ENCODE assay signal across 19 cellular contexts in genomic region chr19:11507370-11508078, GRCh38. TPM values are rescaled to one million over a fixed set of nuclear protein-coding genes. Genes with fewer than 3 reads are reported as not detected.
DNase-seq lines count a peak whose midpoint lies in the region; ATAC-seq and TF ChIP-seq lines count a peak whose summit lies in the region.
"Had no signal": no experiment of that assay in that cellular context is flagged by ENCODE, and none has a peak within 500 bp of the region (broad histone marks: within the 10 kb centered on the region; RNA-seq: fewer than 3 reads in every experiment).

No MANE protein-coding gene starts in this region.

- H3K27ac Mint-ChIP-seq in CD4-positive, alpha-beta T cell, result peak overlapping the region; percentile 53
- H3K27ac Mint-ChIP-seq in activated CD4-positive, alpha-beta memory T cell treated with anti-CD3 and anti-CD28 coated beads for 36 hours, result no peak overlapping the region
- H3K27ac Mint-ChIP-seq in mesothelial cell of epicardium, result no peak overlapping the region
- H3K27ac Mint-ChIP-seq: WTC11 had no signal

- peaks cover 14% of the 10 kb centered on the region for H3K4me1 Mint-ChIP-seq in CD4-positive, alpha-beta T cell (ENCODE audit: low read depth)
- peaks cover 14% of the 10 kb centered on the region for H3K4me1 Mint-ChIP-seq in activated CD4-positive, alpha-beta memory T cell treated with anti-CD3 and anti-CD28 coated beads for 36 hours (ENCODE audit: low read depth)
- H3K4me1 Mint-ChIP-seq in mesothelial cell of epicardium, result peaks cover 14% of the 10 kb centered on the region

- peaks cover 36% of the 10 kb centered on the region for H3K36me3 Mint-ChIP-seq in CD4-positive, alpha-beta T cell (ENCODE audit: low read depth)
- peaks cover 11% of the 10 kb centered on the region for H3K36me3 Mint-ChIP-seq in activated CD4-positive, alpha-beta memory T cell treated with anti-CD3 and anti-CD28 coated beads for 36 hours
- H3K36me3 Mint-ChIP-seq in mesothelial cell of epicardium, result peaks cover 12% of the 10 kb centered on the region

- POLR2A ChIA-PET in CD4-positive, alpha-beta T cell (lab: Charles Lee), result interaction anchor here (1.2 kb wide), 1 partner anchor 10 kb away, joined by 3 read pairs; no protein-coding TSS in a partner anchor
- POLR2A ChIA-PET in activated CD4-positive, alpha-beta memory T cell treated with anti-CD3 and anti-CD28 coated beads for 36 hours (lab: Charles Lee), result no interaction called here

- CTCF ChIA-PET in CD4-positive, alpha-beta T cell (lab: Charles Lee), result no interaction called here
- CTCF ChIA-PET in activated CD4-positive, alpha-beta memory T cell treated with anti-CD3 and anti-CD28 coated beads for 36 hours (lab: Charles Lee), result no interaction called here

- WGBS in body of pancreas, 2 donors, result 80 to 81% methylated on average over 8 to 17 of the region's 18 CpGs

- no peaks in the 10 kb centered on the region for H3K27me3 ChIP-seq in CD4-positive, alpha-beta T cell (ENCODE audit: control insufficient read depth, insufficient read depth, low read length)
- H3K27me3 ChIP-seq in body of pancreas, result no peaks in the 10 kb centered on the region
- H3K27me3 ChIP-seq: BLaER1 treated with 17β-estradiol and CSF1 and Interleukin-3, amounts not matched to agents 10 nM and 100 nM; colonic mucosa; neutrophil had no signal

- H3K4me3 ChIP-seq in body of pancreas, result no peak overlapping the region
- H3K4me3 ChIP-seq: BLaER1 treated with 17β-estradiol and CSF1 and Interleukin-3, amounts not matched to agents 10 nM and 100 nM; colonic mucosa had no signal

- no peaks in the 10 kb centered on the region for H3K9me3 ChIP-seq in CD4-positive, alpha-beta T cell (ENCODE audit: control insufficient read depth, low read length)
- no peaks in the 10 kb centered on the region for H3K9me3 ChIP-seq in body of pancreas
- H3K9me3 ChIP-seq: BLaER1 treated with 17β-estradiol and CSF1 and Interleukin-3, amounts not matched to agents 10 nM and 100 nM; colonic mucosa; neutrophil had no signal

- H3K36me3 ChIP-seq in body of pancreas (replicated peaks in 1 of 2; ENCODE audit: insufficient read depth in 1 of 2, low read depth in 2 of 2), result peaks cover 0 to 3% of the 10 kb centered on the region in 2 donors
- H3K36me3 ChIP-seq: colonic mucosa had no signal

- ATAC-seq in CD4-positive, alpha-beta T cell (ENCODE audit: poor library complexity), result no peak
- no peak for ATAC-seq in body of pancreas
- ATAC-seq: Panc1, sciatic nerve, WTC11 had no signal

- H3K27ac ChIP-seq in CD4-positive, alpha-beta T cell (ENCODE audit: low read depth, low read length), result no peak overlapping the region
- H3K27ac ChIP-seq in body of pancreas, result no peak overlapping the region
- H3K27ac ChIP-seq: colonic mucosa had no signal

- H3K4me1 ChIP-seq in body of pancreas, result peaks cover 13% of the 10 kb centered on the region
- H3K4me1 ChIP-seq: colonic mucosa had no signal

- intact Hi-C loops in CD4-positive, alpha-beta T cell (cut with DNase I, micrococcal nuclease), result loop anchor here (1.0 to 10.0 kb wide), 4 partner anchors 20 to 1187 kb away; partner anchors contain the start of genes EPOR (in 1 of the 2), FBXW9 (in 1 of the 2) and SWSAP1 (in 1 of the 2)
- intact Hi-C loops in activated CD4-positive, alpha-beta memory T cell treated with anti-CD3 and anti-CD28 coated beads for 36 hours (cut with micrococcal nuclease), result no loop called here
- intact Hi-C loops in body of pancreas (cut with DNase I), result no loop called here

- no peaks in the 10 kb centered on the region for H3K27me3 Mint-ChIP-seq in CD4-positive, alpha-beta T cell
- no peaks in the 10 kb centered on the region for H3K27me3 Mint-ChIP-seq in activated CD4-positive, alpha-beta memory T cell treated with anti-CD3 and anti-CD28 coated beads for 36 hours
- no peaks in the 10 kb centered on the region for H3K27me3 Mint-ChIP-seq in mesothelial cell of epicardium (ENCODE audit: low read depth)

- no peak for TF ChIP-seq POLR2A in body of pancreas (IDR thresholded peaks at IDR 0.05)

- TF ChIP-seq CTCF in CD4-positive, alpha-beta T cell (IDR thresholded peaks at IDR 0.05), result no peak
- no peak for TF ChIP-seq CTCF in mesothelial cell of epicardium (IDR thresholded peaks at IDR 0.05; ENCODE audit: unreplicated experiment)
- no peak for TF ChIP-seq CTCF in body of pancreas (IDR thresholded peaks at IDR 0.05)

- H3K4me3 Mint-ChIP-seq in CD4-positive, alpha-beta T cell, result peak overlapping the region; percentile 97
- peak overlapping the region; percentile 16 for H3K4me3 Mint-ChIP-seq in activated CD4-positive, alpha-beta memory T cell treated with anti-CD3 and anti-CD28 coated beads for 36 hours
- H3K4me3 Mint-ChIP-seq in mesothelial cell of epicardium, result peak overlapping the region; percentile 17

- DNase-seq in CD4-positive, alpha-beta T cell, result no peak
- DNase-seq in D341Med (ENCODE audit: low spot score) (peak; percentile 25), mesothelial cell of epicardium (ENCODE audit: low spot score in 2 of 2, unreplicated experiment in 2 of 2) (no peak), NCI-H2196 (lab: John Stamatoyannopoulos, UW; ENCODE audit: unreplicated experiment) (no peak), ecto neural progenitor cell (ENCODE audit: low spot score) (no peak), body of pancreas (no peak)
- no peak for DNase-seq in activated CD4-positive, alpha-beta memory T cell treated with anti-CD3 and anti-CD28 coated beads for 36 hours
- DNase-seq: colonic mucosa; glutamatergic neuron; mammary epithelial cell; MM.1S; NCI-H69; stimulated activated CD4-positive, alpha-beta T cell treated with anti-CD3 and anti-CD28 coated beads, Interleukin-1b, Interleukin-23, amount 100 ng/mL, for 48 hours had no signal

- H3K9me3 Mint-ChIP-seq in CD4-positive, alpha-beta T cell, result no peaks in the 10 kb centered on the region
- no peaks in the 10 kb centered on the region for H3K9me3 Mint-ChIP-seq in activated CD4-positive, alpha-beta memory T cell treated with anti-CD3 and anti-CD28 coated beads for 36 hours
- H3K9me3 Mint-ChIP-seq in mesothelial cell of epicardium, result no peaks in the 10 kb centered on the region
- H3K9me3 Mint-ChIP-seq: WTC11 had no signal

RNA-seq across cellular contexts. Expression of gene ZNF653, which starts 1.9 kb away (rescaled TPM):
- total RNA-seq in CD4-positive, alpha-beta T cell, result 1 to 10 TPM; 7.4 to 7.5 TPM
- total RNA-seq in activated CD4-positive, alpha-beta memory T cell treated with anti-CD3 and anti-CD28 coated beads for 36 hours, result 10 to 100 TPM in 1 of 2 experiments, 1 to 10 TPM in 1; 8.4 to 10.3 TPM
- total RNA-seq in mesothelial cell of epicardium (13.9 to 16.5 TPM (median 15.4 TPM) in 3 replicates), body of pancreas (10 to 100 TPM in 1 of 2 donors, 1 to 10 TPM in 1; 9.6 to 22.1 TPM)

RNA-seq across cellular contexts. Expression of gene ECSIT, which starts 21.4 kb away (rescaled TPM):
- 10 to 100 TPM; 27.2 to 27.4 TPM for total RNA-seq in CD4-positive, alpha-beta T cell
- total RNA-seq in activated CD4-positive, alpha-beta memory T cell treated with anti-CD3 and anti-CD28 coated beads for 36 hours, result 10 to 100 TPM; 34.9 to 36.6 TPM
- total RNA-seq in mesothelial cell of epicardium, result 32.1 to 34.4 TPM (median 32.2 TPM) in 3 replicates
- total RNA-seq in body of pancreas, result 10 to 100 TPM; 55.8 to 79.1 TPM

RNA-seq across cellular contexts. Expression of gene ELAVL3, which starts 26.7 kb away (rescaled TPM):
- under 1 TPM in 1 of 2 experiments, not detected in 1; 0.66 TPM for total RNA-seq in CD4-positive, alpha-beta T cell
- total RNA-seq in activated CD4-positive, alpha-beta memory T cell treated with anti-CD3 and anti-CD28 coated beads for 36 hours, result not detected
- total RNA-seq in mesothelial cell of epicardium (0.07 to 0.63 TPM in 2 of 3 replicates, not detected in the other), body of pancreas (not detected)
- total RNA-seq: epithelial cell of proximal tubule, mammary epithelial cell had no signal

RNA-seq across cellular contexts. Expression of gene CNN1, which starts 31.1 kb away (rescaled TPM):
- total RNA-seq in CD4-positive, alpha-beta T cell, result not detected
- total RNA-seq in activated CD4-positive, alpha-beta memory T cell treated with anti-CD3 and anti-CD28 coated beads for 36 hours, result not detected
- 27.7 to 30.1 TPM (median 29.6 TPM) in 3 replicates for total RNA-seq in mesothelial cell of epicardium
- 10 to 100 TPM; 10.9 to 15.2 TPM for total RNA-seq in body of pancreas

RNA-seq across cellular contexts. Expression of gene ELOF1, which starts 51.5 kb away (rescaled TPM):
- 10 to 100 TPM; 31.8 to 33.2 TPM for total RNA-seq in CD4-positive, alpha-beta T cell
- total RNA-seq in activated CD4-positive, alpha-beta memory T cell treated with anti-CD3 and anti-CD28 coated beads for 36 hours, result 10 to 100 TPM; 48.5 to 49.1 TPM
- 41.3 to 47.1 TPM (median 46.0 TPM) in 3 replicates for total RNA-seq in mesothelial cell of epicardium
- 10 to 100 TPM; 36.6 TPM for total RNA-seq in body of pancreas

Comparison
In these comparisons a context has a peak if more than half of its experiments do, and no peak if none do; other contexts are left out.
1. H3K4me3 Mint-ChIP-seq: peak in every context shown above with its lines; median percentile 97 in CD4-positive, alpha-beta T cell; 17 in mesothelial cell of epicardium; 16 in activated CD4-positive, alpha-beta memory T cell treated with anti-CD3 and anti-CD28 coated beads for 36 hours.
2. intact Hi-C loops: an anchor here in CD4-positive, alpha-beta T cell (1.0 to 10.0 kb wide); none called in activated CD4-positive, alpha-beta memory T cell treated with anti-CD3 and anti-CD28 coated beads for 36 hours and body of pancreas.